14 cellular contexts compared by ENCODE assay signal in genomic region chr14:92584856-92585255, GRCh38.
DNase-seq lines count a peak whose midpoint lies in the region; ATAC-seq and TF ChIP-seq lines count a peak whose summit lies in the region.
"Had no signal": no experiment of that assay in that cellular context is flagged by ENCODE, and none has a peak within 500 bp of the region (broad histone marks: within the 10 kb centered on the region; RNA-seq: fewer than 3 reads in every experiment).

No MANE protein-coding gene starts in this region.

- H4K20me1 ChIP-seq in BLaER1 treated with 17β-estradiol and CSF1 and Interleukin-3, amounts not matched to agents 10 nM and 100 nM: peaks cover 0 to 10% (median 0%) of the 10 kb centered on the region in 11 experiments; a peak in 3 of 22 replicates
- H4K20me1 ChIP-seq in IMR-90 (ENCODE audit: insufficient read depth, low read length): peaks cover 5% of the 10 kb centered on the region

- H3K4me2 ChIP-seq in BLaER1 treated with 17β-estradiol and CSF1 and Interleukin-3, amounts not matched to agents 10 nM and 100 nM: peak overlapping the region; percentile 77 to 98 (median 89)
- no peak overlapping the region for H3K4me2 ChIP-seq in IMR-90 (ENCODE audit: low read depth, low read length)
- H3K4me2 ChIP-seq: GM23338 had no signal

- WGBS in IMR-90 (ENCODE audit: extremely low coverage in 2 of 2, insufficient read length in 1 of 2), 2 experiments: 100% methylated on average over 2 of the region's 6 CpGs; no CpG with 5 or more reads in 1 of the 2 experiments

- no peak overlapping the region for H2BK20ac ChIP-seq in IMR-90 (ENCODE audit: low read depth, low read length)

- no peak overlapping the region for H4K91ac ChIP-seq in IMR-90 (ENCODE audit: insufficient read depth, low read depth, low read length)

- peaks cover 80 to 90% (median 86%) of the 10 kb centered on the region in 10 experiments for H3K4me1 ChIP-seq in BLaER1 treated with 17β-estradiol and CSF1 and Interleukin-3, amounts not matched to agents 10 nM and 100 nM
- peaks cover 28% of the 10 kb centered on the region for H3K4me1 ChIP-seq in IMR-90 (ENCODE audit: control insufficient read depth, insufficient read depth, low read length)

- peaks cover 0 to 16% (median 5%) of the 10 kb centered on the region in 11 experiments; a peak in 12 of 22 replicates for H3K9me3 ChIP-seq in BLaER1 treated with 17β-estradiol and CSF1 and Interleukin-3, amounts not matched to agents 10 nM and 100 nM (replicated peaks in 1 of 11)
- no peaks in the 10 kb centered on the region for H3K9me3 ChIP-seq in IMR-90 (ENCODE audit: control insufficient read depth, insufficient read depth, low read length)

- DNase-seq in IMR-90 (no peak), natural killer cell (no peak), iPS-NIHi7 (ENCODE audit: extremely low spot score) (no peak)
- DNase-seq in activated CD8-positive, alpha-beta T cell treated with anti-CD3 and anti-CD28 coated beads for 36 hours: no peak
- DNase-seq in stimulated activated naive CD4-positive, alpha-beta T cell treated with Interleukin-2 at 50 U/mL for 16 hours (lab: John Stamatoyannopoulos, UW): no peak
- DNase-seq: foreskin fibroblast; GDM1; stimulated activated CD4-positive, alpha-beta T cell treated with anti-CD3 and anti-CD28 coated beads, Interleukin-4, amount 100 ng/mL, for 1 hour; T-helper 9 cell had no signal

- no peak overlapping the region for H3K56ac ChIP-seq in IMR-90 (ENCODE audit: extremely low read depth, insufficient read depth, low read length)

- H3K9me3 Mint-ChIP-seq in activated CD8-positive, alpha-beta T cell treated with anti-CD3 and anti-CD28 coated beads for 36 hours: peaks cover 5% of the 10 kb centered on the region
- peaks cover 0 to 4% of the 10 kb centered on the region in 2 donors for H3K9me3 Mint-ChIP-seq in natural killer cell
- H3K9me3 Mint-ChIP-seq: stimulated activated memory B cell treated with anti-CD40 and anti-IgM and Interleukin-4, amounts not matched to agents 10 μg/mL and 1 μg/mL and 100 μg/mL, for 72 hours had no signal

- peak overlapping the region; percentile 75 for H2AK5ac ChIP-seq in IMR-90 (ENCODE audit: low read depth, low read length)

- H3K23ac ChIP-seq in IMR-90 (ENCODE audit: low read depth, low read length): no peak overlapping the region

- H3K14ac ChIP-seq in IMR-90 (replicated peaks; ENCODE audit: low read depth, low read length): peak overlapping the region; percentile 69

- no peak overlapping the region for H3K4me3 Mint-ChIP-seq in activated CD8-positive, alpha-beta T cell treated with anti-CD3 and anti-CD28 coated beads for 36 hours
- peak overlapping the region; percentile 84 for H3K4me3 Mint-ChIP-seq in natural killer cell
- H3K4me3 Mint-ChIP-seq: GM23338; stimulated activated memory B cell treated with anti-CD40 and anti-IgM and Interleukin-4, amounts not matched to agents 10 μg/mL and 1 μg/mL and 100 μg/mL, for 72 hours had no signal

- peak overlapping the region in 9 of 11 experiments; percentile 53 to 69 (median 65); a peak in 18 of 22 replicates for H3K9ac ChIP-seq in BLaER1 treated with 17β-estradiol and CSF1 and Interleukin-3, amounts not matched to agents 10 nM and 100 nM
- no peak overlapping the region for H3K9ac ChIP-seq in IMR-90 (ENCODE audit: low read depth, low read length)

- H3K79me1 ChIP-seq in IMR-90 (ENCODE audit: low read depth in 1 of 2, low read length in 2 of 2): peaks cover 11 to 50% of the 10 kb centered on the region in 2 experiments

- no peak overlapping the region; a peak in 1 of 4 replicates for H4K8ac ChIP-seq in IMR-90 (ENCODE audit: low read depth in 2 of 2, low read length in 2 of 2)

- no peak overlapping the region for H2AFZ ChIP-seq in IMR-90 (replicated peaks; ENCODE audit: low read length, poor library complexity)
- H2AFZ ChIP-seq: GM23338 had no signal

- BruUV-seq in IMR-90 (replicated peaks; lab: Mats Ljungman, UMichigan): no TSS peak

- H3K36me3 Mint-ChIP-seq in activated CD8-positive, alpha-beta T cell treated with anti-CD3 and anti-CD28 coated beads for 36 hours (ENCODE audit: low read depth): peaks cover 77% of the 10 kb centered on the region
- H3K36me3 Mint-ChIP-seq in natural killer cell: peaks cover 9% of the 10 kb centered on the region

- 0 out of 3 replicates have a peak overlapping the region, but pooled peaks have one; percentile 18 for H2BK15ac ChIP-seq in IMR-90 (ENCODE audit: low read depth, low read length)

- peak overlapping the region; percentile 72; the same call in 1 of the 2 replicates for H3K4ac ChIP-seq in IMR-90 (ENCODE audit: low read depth, low read length)

- no peak overlapping the region for H4K5ac ChIP-seq in IMR-90 (ENCODE audit: low read depth, low read length)

- CTCF ChIA-PET in IMR-90 (lab: Yijun Ruan, JAX): no interaction called here
- CTCF ChIA-PET in activated CD8-positive, alpha-beta T cell treated with anti-CD3 and anti-CD28 coated beads for 36 hours (lab: Charles Lee): interaction anchor here (0.7 to 5.7 kb wide), 11 partner anchors 11 to 102 kb away, joined by 3 to 28 read pairs (median 6); no protein-coding TSS in a partner anchor

- H3K4me3 ChIP-seq in BLaER1 treated with 17β-estradiol and CSF1 and Interleukin-3, amounts not matched to agents 10 nM and 100 nM: peak overlapping the region in 2 of 10 experiments; percentile 24 to 27; a peak in 2 of 20 replicates
- H3K4me3 ChIP-seq in IMR-90 (ENCODE audit: insufficient read depth, low read depth, low read length): no peak overlapping the region
- H3K4me3 ChIP-seq: GM23338 had no signal

- H2BK120ac ChIP-seq in IMR-90 (ENCODE audit: low read depth, low read length): 0 out of 2 replicates have a peak overlapping the region, but pooled peaks have one; percentile 32

- TF ChIP-seq RAD21 in IMR-90 (IDR thresholded peaks at IDR 0.05; ENCODE audit: low read length): no peak

- TF ChIP-seq POLR2A in IMR-90 (IDR thresholded peaks at IDR 0.05; ENCODE audit: low read depth, low read length): no peak

- no peak for ATAC-seq in IMR-90 (ENCODE audit: low read depth)
- no peak for ATAC-seq in activated CD8-positive, alpha-beta T cell treated with anti-CD3 and anti-CD28 coated beads for 36 hours
- peak in 1 of 3 donors; percentile 4 for ATAC-seq in natural killer cell
- ATAC-seq in GM19324 (IDR thresholded peaks at IDR 0.05; ENCODE audit: low FRiP score, unreplicated experiment): no peak
- no peak for ATAC-seq in HG03159 (IDR thresholded peaks at IDR 0.05; ENCODE audit: unreplicated experiment)
- ATAC-seq: GM23338; stimulated activated memory B cell treated with anti-CD40 and anti-IgM and Interleukin-4, amounts not matched to agents 10 μg/mL and 1 μg/mL and 100 μg/mL, for 72 hours had no signal

- dilution Hi-C loops in IMR-90 (cut with HindIII; ENCODE audit: low sequenced_read_pairs, unreplicated experiment): no loop called here

- peak overlapping the region in 10 of 11 experiments; percentile 55 to 83 (median 79); a peak in 21 of 22 replicates for H3K27ac ChIP-seq in BLaER1 treated with 17β-estradiol and CSF1 and Interleukin-3, amounts not matched to agents 10 nM and 100 nM
- no peak overlapping the region for H3K27ac ChIP-seq in IMR-90 (ENCODE audit: insufficient read depth, low read length)

- peaks cover 0 to 8% (median 0%) of the 10 kb centered on the region in 11 experiments; a peak in 1 of 22 replicates for H3K27me3 ChIP-seq in BLaER1 treated with 17β-estradiol and CSF1 and Interleukin-3, amounts not matched to agents 10 nM and 100 nM
- no peaks in the 10 kb centered on the region for H3K27me3 ChIP-seq in IMR-90 (ENCODE audit: control insufficient read depth, insufficient read depth, low read length)

- H3K9me1 ChIP-seq in IMR-90 (ENCODE audit: insufficient read depth, low read length): peaks cover 43% of the 10 kb centered on the region

- H3K4me1 Mint-ChIP-seq in activated CD8-positive, alpha-beta T cell treated with anti-CD3 and anti-CD28 coated beads for 36 hours (ENCODE audit: low read depth): peaks cover 90% of the 10 kb centered on the region
- peaks cover 91 to 96% of the 10 kb centered on the region in 2 donors for H3K4me1 Mint-ChIP-seq in natural killer cell

- H3K27me3 Mint-ChIP-seq in activated CD8-positive, alpha-beta T cell treated with anti-CD3 and anti-CD28 coated beads for 36 hours: no peaks in the 10 kb centered on the region
- H3K27me3 Mint-ChIP-seq in natural killer cell (ENCODE audit: low read depth in 2 of 2): no peaks in the 10 kb centered on the region
- H3K27me3 Mint-ChIP-seq: stimulated activated memory B cell treated with anti-CD40 and anti-IgM and Interleukin-4, amounts not matched to agents 10 μg/mL and 1 μg/mL and 100 μg/mL, for 72 hours had no signal

- no peak overlapping the region for H2AK9ac ChIP-seq in IMR-90 (replicated peaks; ENCODE audit: low read depth, low read length, poor library complexity)

- POLR2A ChIA-PET in IMR-90 (lab: Charles Lee; ENCODE audit: unreplicated experiment): no interaction called here
- POLR2A ChIA-PET in activated CD8-positive, alpha-beta T cell treated with anti-CD3 and anti-CD28 coated beads for 36 hours (lab: Charles Lee): interaction anchor here (1.0 to 2.2 kb wide), 4 partner anchors 8 to 70 kb away, joined by 3 to 11 read pairs (median 4); no protein-coding TSS in a partner anchor

- H3K27ac Mint-ChIP-seq in activated CD8-positive, alpha-beta T cell treated with anti-CD3 and anti-CD28 coated beads for 36 hours: peak overlapping the region; percentile 95
- H3K27ac Mint-ChIP-seq in natural killer cell: peak overlapping the region; percentile 94 to 96
- H3K27ac Mint-ChIP-seq: GM23338; stimulated activated memory B cell treated with anti-CD40 and anti-IgM and Interleukin-4, amounts not matched to agents 10 μg/mL and 1 μg/mL and 100 μg/mL, for 72 hours had no signal

- TF ChIP-seq CTCF in IMR-90 (conservative IDR thresholded peaks at IDR 0.05; ENCODE audit: low read depth, low read length) (no peak), natural killer cell (IDR thresholded peaks at IDR 0.05) (no peak)
- no peak for TF ChIP-seq CTCF in activated CD8-positive, alpha-beta T cell treated with anti-CD3 and anti-CD28 coated beads for 36 hours (IDR thresholded peaks at IDR 0.05)

- H3K18ac ChIP-seq in IMR-90 (ENCODE audit: low read depth, low read length): no peak overlapping the region

- H3K36me3 ChIP-seq in BLaER1 treated with 17β-estradiol and CSF1 and Interleukin-3, amounts not matched to agents 10 nM and 100 nM: peaks cover 0 to 20% (median 13%) of the 10 kb centered on the region in 11 experiments; a peak in 11 of 22 replicates
- H3K36me3 ChIP-seq in IMR-90 (ENCODE audit: control insufficient read depth, insufficient read depth, low read length): peaks cover 17% of the 10 kb centered on the region; the same call in 1 of the 2 replicates

- in situ Hi-C loops in IMR-90 (cut with MboI; ENCODE audit: low sequenced_read_pairs): no loop called here

- intact Hi-C loops in IMR-90 (cut with micrococcal nuclease) (loop anchor here (5.0 kb wide), 1 partner anchor 202 kb away; no protein-coding TSS in a partner anchor), natural killer cell (cut with micrococcal nuclease) (loop anchor here (5.0 kb wide), 1 partner anchor 53 kb away; no protein-coding TSS in a partner anchor)
- intact Hi-C loops in activated CD8-positive, alpha-beta T cell treated with anti-CD3 and anti-CD28 coated beads for 36 hours (cut with micrococcal nuclease): no loop called here

- no peak overlapping the region for H2BK5ac ChIP-seq in IMR-90 (ENCODE audit: low read depth, low read length, poor library complexity, severe bottlenecking)

TF ChIP-seq in IMR-90, 13 proteins besides CTCF, POLR2A, EP300 and RAD21 (continues in another document):
- no peak for TF ChIP-seq MAZ (IDR thresholded peaks at IDR 0.05; ENCODE audit: borderline replicate concordance, low read depth, low read length)
